ENCODE assay signal across 8 cellular contexts in the genomic region with DNA sequence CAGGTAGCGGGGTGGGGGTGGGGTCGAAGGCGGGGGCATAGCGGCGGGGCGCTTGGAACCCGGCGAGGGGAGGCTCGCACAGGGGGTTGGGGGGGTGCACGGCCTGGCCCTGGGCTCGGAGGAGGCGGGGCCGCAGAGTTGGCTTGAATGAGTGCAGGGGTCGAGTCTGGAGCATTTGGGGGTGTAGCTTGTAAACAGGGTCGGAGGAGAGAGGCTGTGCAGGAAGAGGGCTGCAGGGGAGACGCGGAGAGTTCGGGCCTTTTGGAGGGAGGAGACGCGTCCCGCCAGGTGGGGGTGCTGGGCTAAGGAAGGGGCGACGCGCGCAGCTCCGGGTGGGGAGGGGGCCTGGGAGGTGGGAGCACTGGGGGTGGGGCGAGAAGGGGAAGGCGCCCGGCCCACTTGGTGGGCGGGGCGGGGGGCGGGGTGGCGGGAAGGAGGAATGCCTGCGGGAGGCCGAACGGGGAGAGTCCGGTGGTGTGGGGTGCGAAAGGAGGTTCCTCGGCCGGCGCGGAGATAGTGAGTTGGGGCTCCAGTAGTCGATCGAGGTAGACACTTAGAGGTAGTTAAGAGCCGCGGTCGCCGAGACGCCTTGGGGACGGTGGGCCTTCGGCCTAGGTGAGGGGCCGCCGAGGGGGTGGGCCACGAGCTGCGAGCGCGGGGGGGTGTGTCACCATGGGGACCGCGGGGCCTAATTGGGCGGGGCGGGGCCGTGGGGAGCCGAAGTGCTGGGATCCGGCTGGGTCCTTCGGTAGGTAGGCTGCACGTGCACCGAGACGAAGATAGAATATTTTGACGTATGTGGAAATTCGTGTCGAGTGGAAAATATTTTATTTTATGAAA. TPM values are rescaled to one million over a fixed set of nuclear protein-coding genes. Genes with fewer than 3 reads are reported as not detected.
DNase-seq lines count a peak whose midpoint lies in the region; ATAC-seq and TF ChIP-seq lines count a peak whose summit lies in the region.

No MANE protein-coding gene starts in this region.

- H4K20me1 ChIP-seq in H9 (ENCODE audit: control insufficient read depth, insufficient read depth, insufficient read length): no peaks in the 10 kb centered on the region

- no peaks in the 10 kb centered on the region for H3K9me3 ChIP-seq in ES-I3 (ENCODE audit: control insufficient read depth, insufficient read depth, low read length)
- H3K9me3 ChIP-seq in H9 (ENCODE audit: control insufficient read depth, low read depth, low read length): no peaks in the 10 kb centered on the region
- no peaks in the 10 kb centered on the region for H3K9me3 ChIP-seq in trophoblast cell (ENCODE audit: insufficient read depth, low read depth, low read length)
- H3K9me3 ChIP-seq in tibial nerve: no peaks in the 10 kb centered on the region

- H3K4me1 ChIP-seq in ES-I3 (ENCODE audit: insufficient read depth, low read length) (peaks cover 11% of the 10 kb centered on the region), H9 (ENCODE audit: insufficient read depth, low read length) (no peaks in the 10 kb centered on the region; the same call in 1 of the 2 replicates), trophoblast cell (ENCODE audit: control insufficient read depth in 1 of 2, insufficient read depth in 2 of 2, low read length in 2 of 2) (no peaks in the 10 kb centered on the region), tibial nerve (peaks cover 0 to 40% (median 0%) of the 10 kb centered on the region in 4 donors)

- WGBS in H9 (ENCODE audit: extremely low coverage, insufficient read length, low lambda C conversion rate): no CpG with 5 or more reads among the region's 71 CpGs
- no CpG with 5 or more reads among the region's 71 CpGs for WGBS in trophoblast cell (ENCODE audit: extremely low coverage, insufficient coverage, insufficient read length)
- WGBS in tibial nerve, 2 donors: 1 to 2% methylated on average over 59 to 65 of the region's 71 CpGs

- peaks cover 27 to 32% of the 10 kb centered on the region in 2 experiments for H3K4me1 Mint-ChIP-seq in H9
- H3K4me1 Mint-ChIP-seq in activated naive CD8-positive, alpha-beta T cell (ENCODE audit: low read depth): peaks cover 28% of the 10 kb centered on the region

- peak overlapping the region; percentile 91 to 95 (median 94) for H3K27ac Mint-ChIP-seq in H9
- peak overlapping the region; percentile 73 for H3K27ac Mint-ChIP-seq in activated naive CD8-positive, alpha-beta T cell

- intact Hi-C loops in Right ventricle myocardium inferior (cut with DNase I): loop anchor here (2.0 to 10.0 kb wide), 3 partner anchors 121 to 651 kb away; no protein-coding TSS in a partner anchor

- H3K27me3 ChIP-seq in H9 (ENCODE audit: insufficient read depth, low read length) (no peaks in the 10 kb centered on the region), trophoblast cell (ENCODE audit: insufficient read depth, low read length) (no peaks in the 10 kb centered on the region), tibial nerve (no peaks in the 10 kb centered on the region)

- H2BK120ac ChIP-seq in H9 (ENCODE audit: low read depth, low read length, poor library complexity, severe bottlenecking) (no peak overlapping the region), trophoblast cell (ENCODE audit: insufficient read depth, low read length, poor library complexity) (no peak overlapping the region)

- H2BK20ac ChIP-seq in H9 (ENCODE audit: low read depth, low read length, poor library complexity, severe bottlenecking): no peak overlapping the region

- H3K9me3 Mint-ChIP-seq in H9: no peaks in the 10 kb centered on the region; a peak in 2 of 5 replicates
- H3K9me3 Mint-ChIP-seq in activated naive CD8-positive, alpha-beta T cell (ENCODE audit: low read depth): no peaks in the 10 kb centered on the region

- H4K12ac ChIP-seq in trophoblast cell (ENCODE audit: low read depth, low read length): peak overlapping the region; percentile 14

- no peak overlapping the region for H2BK15ac ChIP-seq in H9 (ENCODE audit: low read depth, low read length)

- H3K4me2 ChIP-seq in H9 (ENCODE audit: insufficient read depth, insufficient read length, low read length): peak overlapping the region; percentile 83
- H3K4me2 ChIP-seq in trophoblast cell (ENCODE audit: low read length): peak overlapping the region; percentile 90

- H2BK5ac ChIP-seq in H9 (ENCODE audit: insufficient read length, low read length) (no peak overlapping the region), trophoblast cell (ENCODE audit: low read depth, low read length, poor library complexity) (peak overlapping the region; percentile 93)

- H3K14ac ChIP-seq in H9 (ENCODE audit: insufficient read depth, low read length): peak overlapping the region; percentile 96; the same call in 1 of the 2 replicates
- no peak overlapping the region for H3K14ac ChIP-seq in trophoblast cell (ENCODE audit: low read length)

- H2AK5ac ChIP-seq in H9 (ENCODE audit: insufficient read length, low read length) (no peak overlapping the region), trophoblast cell (ENCODE audit: low read length) (no peak overlapping the region)

- no peak for TF ChIP-seq CTCF in H9 (conservative IDR thresholded peaks at IDR 0.05)
- TF ChIP-seq CTCF in tibial nerve (IDR thresholded peaks at IDR 0.05): no peak

- H4K91ac ChIP-seq in H9 (ENCODE audit: insufficient read length, low read depth, low read length) (no peak overlapping the region), trophoblast cell (ENCODE audit: low read depth, low read length) (peak overlapping the region; percentile 95)

- H3K18ac ChIP-seq in H9 (ENCODE audit: insufficient read length, low read depth, low read length) (peak overlapping the region; percentile 89), trophoblast cell (ENCODE audit: low read length) (peak overlapping the region; percentile 87)

- H3K27ac ChIP-seq in H9 (ENCODE audit: insufficient read length, low read depth, low read length) (peak overlapping the region; percentile 53), trophoblast cell (ENCODE audit: low read depth, low read length) (peak overlapping the region; percentile 96), tibial nerve (peak overlapping the region; percentile 89 to 98 (median 94))

- no peak for TF ChIP-seq EP300 in tibial nerve (IDR thresholded peaks at IDR 0.05)

- H4K5ac ChIP-seq in H9 (ENCODE audit: insufficient read length, low read depth, low read length): no peak overlapping the region

- no peak overlapping the region for H2AFZ ChIP-seq in H9 (ENCODE audit: low read length)
- H2AFZ ChIP-seq in trophoblast cell (ENCODE audit: insufficient read depth, low read length, poor library complexity): peak overlapping the region; percentile 92

- peaks cover 12 to 22% (median 18%) of the 10 kb centered on the region in 3 experiments for H3K36me3 Mint-ChIP-seq in H9 (ENCODE audit: insufficient read depth in 1 of 3, low read depth in 3 of 3)
- H3K36me3 Mint-ChIP-seq in activated naive CD8-positive, alpha-beta T cell: peaks cover 3% of the 10 kb centered on the region

- H3K36me3 ChIP-seq in ES-I3 (ENCODE audit: insufficient read depth, low read length) (no peaks in the 10 kb centered on the region; the same call in 1 of the 2 replicates), trophoblast cell (ENCODE audit: control insufficient read depth in 1 of 2, insufficient read depth in 2 of 2, low read length in 2 of 2) (peaks cover 3 to 7% of the 10 kb centered on the region in 2 experiments), tibial nerve (no peaks in the 10 kb centered on the region)

- no peak overlapping the region for H3T11ph ChIP-seq in H9 (ENCODE audit: low read length)

- no peak for TF ChIP-seq POLR2A in tibial nerve (IDR thresholded peaks at IDR 0.05)

- H3K79me2 ChIP-seq in H9 (ENCODE audit: insufficient read depth, low read length) (peaks cover 41% of the 10 kb centered on the region), trophoblast cell (ENCODE audit: control insufficient read depth, insufficient read depth, low read length, poor library complexity) (peaks cover 32% of the 10 kb centered on the region)

- peak; percentile 24 for ATAC-seq in Right ventricle myocardium inferior

- H4K8ac ChIP-seq in H9 (replicated peaks; ENCODE audit: insufficient read length, low read depth, low read length): no peak overlapping the region
- peak overlapping the region; percentile 89 for H4K8ac ChIP-seq in trophoblast cell (ENCODE audit: low read depth, low read length)

- H3K79me1 ChIP-seq in H9 (ENCODE audit: insufficient read depth, low read depth, low read length, poor library complexity, severe bottlenecking) (no peaks in the 10 kb centered on the region), trophoblast cell (ENCODE audit: low read length) (peaks cover 9% of the 10 kb centered on the region)

- H3K27me3 Mint-ChIP-seq in H9 (ENCODE audit: low read depth): no peaks in the 10 kb centered on the region
- H3K27me3 Mint-ChIP-seq in activated naive CD8-positive, alpha-beta T cell: no peaks in the 10 kb centered on the region

- peaks cover 4% of the 10 kb centered on the region for H3K23me2 ChIP-seq in H9 (ENCODE audit: insufficient read length, low read depth, low read length, poor library complexity, severe bottlenecking)

- H3K9ac ChIP-seq in ES-I3 (ENCODE audit: low read depth, low read length) (peak overlapping the region; percentile 72), H9 (ENCODE audit: extremely low read depth, insufficient read length, low read length) (peak overlapping the region; percentile 97), trophoblast cell (ENCODE audit: low read length) (peak overlapping the region; percentile 77)

- no peak overlapping the region for H3K23ac ChIP-seq in H9 (ENCODE audit: insufficient read length, low read depth, low read length)
- no peak overlapping the region for H3K23ac ChIP-seq in trophoblast cell (ENCODE audit: low read length)

- no peak overlapping the region for H3K56ac ChIP-seq in H9 (ENCODE audit: insufficient read length, low read depth, low read length)

- H3K4ac ChIP-seq in H9 (ENCODE audit: low read depth, low read length) (no peak overlapping the region), trophoblast cell (ENCODE audit: low read depth, low read length) (peak overlapping the region; percentile 75)

- peak; percentile 89 for DNase-seq in H9
- peak; percentile 60 for DNase-seq in M059J (ENCODE audit: low read depth)
- DNase-seq in SKM-1 (lab: John Stamatoyannopoulos, UW; ENCODE audit: unreplicated experiment): peak; percentile 50
- DNase-seq in Right ventricle myocardium inferior (ENCODE audit: missing footprints): peak; percentile 80
- peak; percentile 60 to 73 for DNase-seq in trophoblast cell
- peak; percentile 19 to 41 for DNase-seq in tibial nerve (ENCODE audit: low spot score in 2 of 2)

- H3K4me3 Mint-ChIP-seq in H9: peak overlapping the region; percentile 92 to 96
- peak overlapping the region; percentile 90 for H3K4me3 Mint-ChIP-seq in activated naive CD8-positive, alpha-beta T cell

- no peak overlapping the region for H2BK12ac ChIP-seq in H9 (ENCODE audit: insufficient read length, low read depth, low read length)
- no peak overlapping the region for H2BK12ac ChIP-seq in trophoblast cell (ENCODE audit: low read length)

- H3K4me3 ChIP-seq in trophoblast cell (ENCODE audit: low read depth, low read length): peak overlapping the region; percentile 89
- peak overlapping the region; percentile 83 to 99 (median 90) for H3K4me3 ChIP-seq in tibial nerve

RNA-seq across cellular contexts. Expression of a gene that starts 0.8 kb away (rescaled TPM):
- total RNA-seq in H9 (2021) (303 and 313 TPM in 2 replicates), Right ventricle myocardium inferior (25.4 TPM), tibial nerve (10 to 100 TPM; 32.1 to 43.5 (median 37.6) TPM)
- total RNA-seq in M059J (2014; rRNA removed; shearing (Covaris generic)): 83.4 and 123 TPM in 2 replicates
- 49.7 and 51.0 TPM in 2 replicates for polyA plus RNA-seq in trophoblast cell (2013)

Comparison
In these comparisons a context has a peak if more than half of its experiments do, and no peak if none do; other contexts are left out.
1. Peak in every context shown above with its lines: DNase-seq, ATAC-seq, H3K4me3 ChIP-seq and H3K27ac ChIP-seq.
2. DNase-seq: peak in every context shown above with its lines; median percentile 89 in H9; 80 in Right ventricle myocardium inferior; 66 in trophoblast cell; 60 in M059J; 50 in SKM-1; 30 in tibial nerve.